Comparison of ENCODE assay signal across 17 cellular contexts in genomic region chr5:84480873-84481637, GRCh38.
"Had no signal": no experiment of that assay in that cellular context is flagged by ENCODE, and none has a peak within 500 bp of the region (broad histone marks: within the 10 kb centered on the region; RNA-seq: fewer than 3 reads in every experiment).

No MANE protein-coding gene starts in this region.

- H3K9me3 ChIP-seq: ascending aorta, heart left ventricle, right atrium auricular region, tibial artery, uterus had no signal

- H3K27ac Mint-ChIP-seq: activated CD4-positive, alpha-beta memory T cell treated with anti-CD3 and anti-CD28 coated beads for 36 hours; activated CD4-positive, alpha-beta T cell treated with anti-CD3 and anti-CD28 coated beads for 36 hours; activated CD8-positive, alpha-beta memory T cell treated with anti-CD3 and anti-CD28 coated beads, Interleukin-2, amount 10 ng/mL, durations not matched to agents 7 days and 5 days; activated naive CD4-positive, alpha-beta T cell treated with anti-CD3 and anti-CD28 coated beads, Interleukin-2, amount 10 ng/mL, durations not matched to agents 7 days and 5 days; activated T-cell treated with anti-CD3 and anti-CD28 coated beads, Interleukin-2, amount 50 U/mL, for 24 hours; nephron; stimulated activated memory B cell treated with anti-CD40 and anti-IgM and Interleukin-4, amounts not matched to agents 10 μg/mL and 1 μg/mL and 100 μg/mL, for 72 hours had no signal

- H3K4me3 Mint-ChIP-seq: activated CD4-positive, alpha-beta memory T cell treated with anti-CD3 and anti-CD28 coated beads for 36 hours; activated CD4-positive, alpha-beta T cell treated with anti-CD3 and anti-CD28 coated beads for 36 hours; activated CD8-positive, alpha-beta memory T cell treated with anti-CD3 and anti-CD28 coated beads, Interleukin-2, amount 10 ng/mL, durations not matched to agents 7 days and 5 days; activated naive CD4-positive, alpha-beta T cell treated with anti-CD3 and anti-CD28 coated beads, Interleukin-2, amount 10 ng/mL, durations not matched to agents 7 days and 5 days; activated T-cell treated with anti-CD3 and anti-CD28 coated beads, Interleukin-2, amount 50 U/mL, for 24 hours; nephron; stimulated activated memory B cell treated with anti-CD40 and anti-IgM and Interleukin-4, amounts not matched to agents 10 μg/mL and 1 μg/mL and 100 μg/mL, for 72 hours had no signal

- DNase-seq: activated CD4-positive, alpha-beta memory T cell treated with anti-CD3 and anti-CD28 coated beads for 36 hours; activated CD4-positive, alpha-beta T cell treated with anti-CD3 and anti-CD28 coated beads for 36 hours; activated CD8-positive, alpha-beta memory T cell treated with anti-CD3 and anti-CD28 coated beads, Interleukin-2, amount 10 ng/mL, durations not matched to agents 7 days and 5 days; activated naive CD4-positive, alpha-beta T cell treated with anti-CD3 and anti-CD28 coated beads, Interleukin-2, amount 10 ng/mL, durations not matched to agents 7 days and 5 days; activated T-cell treated with anti-CD3 and anti-CD28 coated beads, Interleukin-2, amount 50 U/mL, for 24 hours; foreskin melanocyte; heart left ventricle; nucleus accumbens; stimulated activated CD4-positive, alpha-beta T cell treated with anti-CD3 and anti-CD28 coated beads, Interleukin-2, amount 100 ng/mL, for 48 hours; tibial artery; uterus had no signal

- H3K4me3 ChIP-seq: ascending aorta, cardiac muscle cell, heart left ventricle, right atrium auricular region, tibial artery, uterus had no signal

- ATAC-seq: activated CD4-positive, alpha-beta T cell treated with anti-CD3 and anti-CD28 coated beads for 36 hours; activated CD8-positive, alpha-beta memory T cell treated with anti-CD3 and anti-CD28 coated beads, Interleukin-2, amount 10 ng/mL, durations not matched to agents 7 days and 5 days; heart left ventricle; stimulated activated memory B cell treated with anti-CD40 and anti-IgM and Interleukin-4, amounts not matched to agents 10 μg/mL and 1 μg/mL and 100 μg/mL, for 72 hours had no signal

- H3K9me3 Mint-ChIP-seq: activated CD4-positive, alpha-beta memory T cell treated with anti-CD3 and anti-CD28 coated beads for 36 hours; activated T-cell treated with anti-CD3 and anti-CD28 coated beads, Interleukin-2, amount 50 U/mL, for 24 hours; nephron; stimulated activated memory B cell treated with anti-CD40 and anti-IgM and Interleukin-4, amounts not matched to agents 10 μg/mL and 1 μg/mL and 100 μg/mL, for 72 hours had no signal

- H3K27me3 Mint-ChIP-seq: activated CD4-positive, alpha-beta memory T cell treated with anti-CD3 and anti-CD28 coated beads for 36 hours; activated CD4-positive, alpha-beta T cell treated with anti-CD3 and anti-CD28 coated beads for 36 hours; activated CD8-positive, alpha-beta memory T cell treated with anti-CD3 and anti-CD28 coated beads, Interleukin-2, amount 10 ng/mL, durations not matched to agents 7 days and 5 days; activated naive CD4-positive, alpha-beta T cell treated with anti-CD3 and anti-CD28 coated beads, Interleukin-2, amount 10 ng/mL, durations not matched to agents 7 days and 5 days; activated T-cell treated with anti-CD3 and anti-CD28 coated beads, Interleukin-2, amount 50 U/mL, for 24 hours; stimulated activated memory B cell treated with anti-CD40 and anti-IgM and Interleukin-4, amounts not matched to agents 10 μg/mL and 1 μg/mL and 100 μg/mL, for 72 hours had no signal

- H3K4me1 Mint-ChIP-seq: activated CD4-positive, alpha-beta T cell treated with anti-CD3 and anti-CD28 coated beads for 36 hours; activated CD8-positive, alpha-beta memory T cell treated with anti-CD3 and anti-CD28 coated beads, Interleukin-2, amount 10 ng/mL, durations not matched to agents 7 days and 5 days; activated naive CD4-positive, alpha-beta T cell treated with anti-CD3 and anti-CD28 coated beads, Interleukin-2, amount 10 ng/mL, durations not matched to agents 7 days and 5 days; nephron; stimulated activated memory B cell treated with anti-CD40 and anti-IgM and Interleukin-4, amounts not matched to agents 10 μg/mL and 1 μg/mL and 100 μg/mL, for 72 hours had no signal

- H3K27me3 ChIP-seq: ascending aorta, cardiac muscle cell, heart left ventricle, right atrium auricular region, tibial artery, uterus had no signal

- H3K4me1 ChIP-seq: ascending aorta, heart left ventricle, right atrium auricular region, tibial artery, uterus had no signal

- H3K36me3 ChIP-seq: ascending aorta, cardiac muscle cell, heart left ventricle, right atrium auricular region, tibial artery, uterus had no signal

- H3K36me3 Mint-ChIP-seq: activated CD4-positive, alpha-beta memory T cell treated with anti-CD3 and anti-CD28 coated beads for 36 hours; activated CD8-positive, alpha-beta memory T cell treated with anti-CD3 and anti-CD28 coated beads, Interleukin-2, amount 10 ng/mL, durations not matched to agents 7 days and 5 days; activated naive CD4-positive, alpha-beta T cell treated with anti-CD3 and anti-CD28 coated beads, Interleukin-2, amount 10 ng/mL, durations not matched to agents 7 days and 5 days; stimulated activated memory B cell treated with anti-CD40 and anti-IgM and Interleukin-4, amounts not matched to agents 10 μg/mL and 1 μg/mL and 100 μg/mL, for 72 hours had no signal

- H3K27ac ChIP-seq: ascending aorta, cardiac muscle cell, heart left ventricle, right atrium auricular region, tibial artery, uterus, VCaP had no signal
